In genomic region chr6:106608080-106608668, GRCh38 we compare ENCODE assay signal across 8 cellular contexts. TPM values are rescaled to one million over a fixed set of nuclear protein-coding genes. Genes with fewer than 3 reads are reported as not detected.
DNase-seq lines count a peak whose midpoint lies in the region; ATAC-seq and TF ChIP-seq lines count a peak whose summit lies in the region.

No MANE protein-coding gene starts in this region.

- dilution Hi-C loops in mammary epithelial cell (cut with HindIII; ENCODE audit: low sequenced_read_pairs), result no loop called here

- no peaks in the 10 kb centered on the region for H3K79me2 ChIP-seq in mammary epithelial cell (ENCODE audit: insufficient read depth, low read length)
- no peaks in the 10 kb centered on the region for H3K79me2 ChIP-seq in mesendoderm (ENCODE audit: control insufficient read depth, insufficient read depth, low read length)

- H3K4me2 ChIP-seq in mammary epithelial cell (ENCODE audit: insufficient read depth, low read depth, low read length), result no peak overlapping the region
- H3K4me2 ChIP-seq in mesendoderm (ENCODE audit: low read length), result no peak overlapping the region

- intact Hi-C loops in mammary epithelial cell (cut with micrococcal nuclease), result loop anchor here (1.0 to 10.0 kb wide), 6 partner anchors 163 to 371 kb away; no protein-coding TSS in a partner anchor

- H2BK5ac ChIP-seq in mesendoderm (ENCODE audit: low read length), result no peak overlapping the region

- BruUV-seq in mammary epithelial cell (replicated peaks; lab: Mats Ljungman, UMichigan), result no TSS peak

- H2BK15ac ChIP-seq in mesendoderm (replicated peaks; ENCODE audit: low read depth), result no peak overlapping the region

- no peak overlapping the region for H3K23ac ChIP-seq in mesendoderm (ENCODE audit: low read length)

- no peak overlapping the region for H2AFZ ChIP-seq in mammary epithelial cell (ENCODE audit: low read depth, low read length)

- no peak overlapping the region for H4K5ac ChIP-seq in mesendoderm (ENCODE audit: low read length)

- CTCF ChIA-PET in mammary epithelial cell (lab: Charles Lee; ENCODE audit: low non-redundant PET), result interaction anchor here (0.7 kb wide), 1 partner anchor 371 kb away, joined by 3 read pairs; no protein-coding TSS in a partner anchor

- ATAC-seq in GM18508 (IDR thresholded peaks at IDR 0.05; ENCODE audit: insufficient read depth, unreplicated experiment), result peak; percentile 50
- peak; percentile 72 for ATAC-seq in HG03342 (IDR thresholded peaks at IDR 0.05; ENCODE audit: unreplicated experiment)

- no peak overlapping the region for H3K18ac ChIP-seq in mesendoderm (ENCODE audit: low read length)

- H3K4ac ChIP-seq in mesendoderm (ENCODE audit: low read depth, low read length), result no peak overlapping the region

- no peaks in the 10 kb centered on the region for H3K4me1 ChIP-seq in mammary epithelial cell (ENCODE audit: insufficient read depth, low read length)
- no peaks in the 10 kb centered on the region for H3K4me1 ChIP-seq in mesendoderm (ENCODE audit: control insufficient read depth, low read depth, low read length)

- no peak overlapping the region for H3K9ac ChIP-seq in mammary epithelial cell (ENCODE audit: insufficient read depth, low read length)
- no peak overlapping the region for H3K9ac ChIP-seq in mesendoderm (ENCODE audit: low read length)

- no peaks in the 10 kb centered on the region for H3K79me1 ChIP-seq in mesendoderm (ENCODE audit: low read length)

- no peaks in the 10 kb centered on the region for H3K9me3 ChIP-seq in mammary epithelial cell (replicated peaks; ENCODE audit: insufficient read depth, low read length)

- peaks cover 2% of the 10 kb centered on the region for H3K36me3 ChIP-seq in mammary epithelial cell (ENCODE audit: insufficient read depth, low read length)
- H3K36me3 ChIP-seq in mesendoderm (ENCODE audit: control insufficient read depth, insufficient read depth, low read length), result no peaks in the 10 kb centered on the region

- H3K27me3 ChIP-seq in mammary epithelial cell (ENCODE audit: insufficient read depth, low read length) (no peaks in the 10 kb centered on the region), mesendoderm (ENCODE audit: insufficient read depth, low read length, poor library complexity) (no peaks in the 10 kb centered on the region)

- H3K4me3 ChIP-seq in mammary epithelial cell (replicated peaks in 1 of 3; ENCODE audit: insufficient read depth in 1 of 3, low read depth in 2 of 3, low read length in 3 of 3) (no peak overlapping the region), mesendoderm (ENCODE audit: low read length) (no peak overlapping the region)

- H3K27ac ChIP-seq in mammary epithelial cell (ENCODE audit: insufficient read depth, low read depth, low read length) (no peak overlapping the region), mesendoderm (ENCODE audit: low read depth, low read length) (no peak overlapping the region)

- in situ Hi-C loops in mammary epithelial cell (cut with MboI; ENCODE audit: low sequenced_read_pairs in 2 of 2), result loop anchor here in 1 of 2 donors (5.0 kb wide), 1 partner anchor 374 kb away; no protein-coding TSS in a partner anchor

- 0% methylated on average over 2 of the region's 2 CpGs for WGBS in mammary epithelial cell (ENCODE audit: low coverage, missing lambda C conversion rate)
- WGBS in mesendoderm (ENCODE audit: extremely low coverage, insufficient coverage, low lambda C conversion rate), result no CpG with 5 or more reads among the region's 2 CpGs

- H3K56ac ChIP-seq in mesendoderm (ENCODE audit: low read length), result no peak overlapping the region

- H4K8ac ChIP-seq in mesendoderm (ENCODE audit: low read depth, low read length), result no peak overlapping the region

- no peak overlapping the region for H2BK120ac ChIP-seq in mesendoderm (ENCODE audit: low read depth, low read length)

- no peaks in the 10 kb centered on the region for H4K20me1 ChIP-seq in mammary epithelial cell (ENCODE audit: insufficient read depth, low read length)

- TF ChIP-seq CTCF in mammary epithelial cell (conservative IDR thresholded peaks at IDR 0.05 in 1 of 2, IDR thresholded peaks at IDR 0.05 in 1 of 2; ENCODE audit: extremely low read depth in 1 of 2, insufficient read depth in 1 of 2, low read depth in 1 of 2, low read length in 2 of 2), result peak; percentile 64 to 77

- no peak overlapping the region for H2AK5ac ChIP-seq in mesendoderm (ENCODE audit: low read length)

- DNase-seq in D341Med (ENCODE audit: low spot score) (peak; percentile 53), NOMO-1 treated with dmso at 0.1 percent for 144 hours (lab: John Stamatoyannopoulos, UW; ENCODE audit: unreplicated experiment) (peak; percentile 35), mammary epithelial cell (peak; percentile 66), mesendoderm (peak; percentile 88), nucleus accumbens (lab: John Stamatoyannopoulos, UW) (no peak), cortex of kidney (lab: John Stamatoyannopoulos, UW) (no peak)

RNA-seq across cellular contexts. Expression of gene RTN4IP1, which starts 21.1 kb away (rescaled TPM):
- total RNA-seq in mammary epithelial cell, result 1 to 10 TPM; 4.3 to 7.4 TPM
- 8.3 TPM for polyA plus RNA-seq in mammary epithelial cell
- 18.6 TPM for polyA minus RNA-seq in mammary epithelial cell
- 8.6 TPM for polyA plus RNA-seq in mesendoderm (2013, experiment 1 of 2)
- 7.6 TPM for polyA plus RNA-seq in mesendoderm (2013, experiment 2 of 2)

RNA-seq across cellular contexts. Expression of gene QRSL1, which starts 21.2 kb away (rescaled TPM):
- total RNA-seq in mammary epithelial cell, result 10 to 100 TPM; 10.8 to 14.9 TPM
- polyA plus RNA-seq in mammary epithelial cell, result 6.7 TPM
- polyA minus RNA-seq in mammary epithelial cell, result 3.4 TPM
- 10.1 TPM for polyA plus RNA-seq in mesendoderm (2013, experiment 1 of 2)
- 10.2 TPM for polyA plus RNA-seq in mesendoderm (2013, experiment 2 of 2)

Comparison
In these comparisons a context has a peak if more than half of its experiments do, and no peak if none do; other contexts are left out.
1. DNase-seq: peak in D341Med (single experiment), NOMO-1 treated with dmso at 0.1 percent for 144 hours (single experiment), mammary epithelial cell (single experiment) and mesendoderm (single experiment); none in nucleus accumbens (0 of 56) and cortex of kidney (single experiment).